Comparison of ENCODE assay signal across 8 cellular contexts in genomic region chr14:81303258-81303935, GRCh38.
DNase-seq lines count a peak whose midpoint lies in the region; ATAC-seq and TF ChIP-seq lines count a peak whose summit lies in the region.

No MANE protein-coding gene starts in this region.

- ATAC-seq in GM18511 (IDR thresholded peaks at IDR 0.05; ENCODE audit: unreplicated experiment) = peak; percentile 97
- ATAC-seq in HCT116 = peak; percentile 87
- ATAC-seq in left lobe of liver = peak; percentile 95
- no peak for ATAC-seq in aorta (ENCODE audit: low FRiP score)

- H3K4me1 Mint-ChIP-seq in activated CD4-positive, alpha-beta memory T cell treated with anti-CD3 and anti-CD28 coated beads for 36 hours (ENCODE audit: low read depth) = peaks cover 10% of the 10 kb centered on the region

- 77 to 81% methylated on average over 5 of the region's 5 CpGs for WGBS in aorta, 2 donors

- CTCF ChIA-PET in HCT116 (lab: Charles Lee) = interaction anchor here (1.2 kb wide), 1 partner anchor 34 kb away, joined by 4 read pairs; no protein-coding TSS in a partner anchor
- CTCF ChIA-PET in activated CD4-positive, alpha-beta memory T cell treated with anti-CD3 and anti-CD28 coated beads for 36 hours (lab: Charles Lee) = no interaction called here

- RAD21 ChIA-PET in HCT116 (lab: Charles Lee; ENCODE audit: low non-redundant PET in 1 of 2, low total read pairs in 2 of 2, uncharacterized antibody in 2 of 2, unreplicated experiment in 2 of 2) = interaction anchor here in 1 of 2 experiments (0.6 kb wide), 1 partner anchor 161 kb away, joined by 3 read pairs; no protein-coding TSS in a partner anchor

- no peaks in the 10 kb centered on the region for H3K36me3 ChIP-seq in HCT116 (ENCODE audit: control insufficient read depth in 1 of 2, insufficient read depth in 2 of 2, low read length in 2 of 2)
- no peaks in the 10 kb centered on the region for H3K36me3 ChIP-seq in aorta (ENCODE audit: control insufficient read depth in 1 of 2, insufficient read depth in 2 of 2, low read length in 1 of 2)

- H3K9ac ChIP-seq in HCT116 (ENCODE audit: low read length) = no peak overlapping the region

- no peak overlapping the region for H3K27ac Mint-ChIP-seq in activated CD4-positive, alpha-beta memory T cell treated with anti-CD3 and anti-CD28 coated beads for 36 hours

- peak overlapping the region; percentile 59 for H3K4me2 ChIP-seq in HCT116 (ENCODE audit: low read length)

- no peaks in the 10 kb centered on the region for H3K9me3 Mint-ChIP-seq in activated CD4-positive, alpha-beta memory T cell treated with anti-CD3 and anti-CD28 coated beads for 36 hours

- peaks cover 18 to 25% of the 10 kb centered on the region in 2 experiments for H3K4me1 ChIP-seq in HCT116 (ENCODE audit: control insufficient read depth in 1 of 2, insufficient read depth in 2 of 2, low read length in 2 of 2)
- H3K4me1 ChIP-seq in aorta (ENCODE audit: control insufficient read depth in 1 of 2, insufficient read depth in 2 of 2, low read length in 2 of 2) = no peaks in the 10 kb centered on the region

- H3K27me3 ChIP-seq in HCT116 (ENCODE audit: insufficient read depth, low read length) (no peaks in the 10 kb centered on the region), aorta (ENCODE audit: control insufficient read depth in 1 of 2, insufficient read depth in 2 of 2, low read length in 1 of 2) (no peaks in the 10 kb centered on the region)

- TF ChIP-seq RAD21 in HCT116 (IDR thresholded peaks at IDR 0.05; ENCODE audit: low read depth) = no peak

- no peaks in the 10 kb centered on the region for H3K79me2 ChIP-seq in HCT116 (ENCODE audit: insufficient read depth, low read length)

- no TSS peak for BruUV-seq in HCT116 (replicated peaks; lab: Mats Ljungman, UMichigan)

- H3K9me2 ChIP-seq in HCT116 (ENCODE audit: insufficient read depth) = no peaks in the 10 kb centered on the region

- H3K27ac ChIP-seq in HCT116 (ENCODE audit: low read depth, low read length) (peak overlapping the region; percentile 31; the same call in 1 of the 2 replicates), aorta (ENCODE audit: low read depth in 1 of 2, low read length in 2 of 2) (no peak overlapping the region)

- POLR2A ChIA-PET in HCT116 (lab: Charles Lee) = no interaction called here
- POLR2A ChIA-PET in activated CD4-positive, alpha-beta memory T cell treated with anti-CD3 and anti-CD28 coated beads for 36 hours (lab: Charles Lee) = no interaction called here

- peak; percentile 86 for DNase-seq in HCT116 (ENCODE audit: low read depth, low spot score)
- peak; percentile 93 for DNase-seq in LoVo (ENCODE audit: low spot score)
- DNase-seq in activated CD4-positive, alpha-beta memory T cell treated with anti-CD3 and anti-CD28 coated beads for 36 hours = peak; percentile 72
- peak; percentile 96 for DNase-seq in left lobe of liver (ENCODE audit: low spot score)
- DNase-seq in aorta = no peak
- no peak for DNase-seq in NCI-H524 (lab: John Stamatoyannopoulos, UW)
- no peak for DNase-seq in NCI-H2196 (lab: John Stamatoyannopoulos, UW; ENCODE audit: unreplicated experiment)

- no peaks in the 10 kb centered on the region for H3K36me3 Mint-ChIP-seq in activated CD4-positive, alpha-beta memory T cell treated with anti-CD3 and anti-CD28 coated beads for 36 hours

- H2AFZ ChIP-seq in HCT116 (ENCODE audit: low read depth, low read length, poor library complexity, severe bottlenecking) = no peak overlapping the region

- no peaks in the 10 kb centered on the region for H3K27me3 Mint-ChIP-seq in activated CD4-positive, alpha-beta memory T cell treated with anti-CD3 and anti-CD28 coated beads for 36 hours

- no peaks in the 10 kb centered on the region for H4K20me1 ChIP-seq in HCT116 (ENCODE audit: insufficient read depth)

- H3K9me3 ChIP-seq in HCT116 (ENCODE audit: control insufficient read depth in 1 of 2, insufficient read depth in 1 of 2, low read depth in 1 of 2, low read length in 2 of 2) (no peaks in the 10 kb centered on the region), aorta (ENCODE audit: control insufficient read depth, low read length) (no peaks in the 10 kb centered on the region)

- no peak overlapping the region for H3K4me3 Mint-ChIP-seq in activated CD4-positive, alpha-beta memory T cell treated with anti-CD3 and anti-CD28 coated beads for 36 hours

- intact Hi-C loops in HCT116 (cut with micrococcal nuclease) (no loop called here), aorta (cut with DNase I) (no loop called here)
- intact Hi-C loops in activated CD4-positive, alpha-beta memory T cell treated with anti-CD3 and anti-CD28 coated beads for 36 hours (cut with micrococcal nuclease) = no loop called here

- no peak for TF ChIP-seq CTCF in HCT116 (IDR thresholded peaks at IDR 0.05 in 2 of 3, conservative IDR thresholded peaks at IDR 0.05 in 1 of 3; ENCODE audit: borderline replicate concordance in 1 of 3, insufficient read depth in 1 of 3, low read depth in 2 of 3, low read length in 2 of 3)

- TF ChIP-seq POLR2A in HCT116 (IDR thresholded peaks at IDR 0.05; ENCODE audit: borderline replicate concordance, extremely low read depth, insufficient read depth, insufficient read length) = no peak

- H3K4me3 ChIP-seq in HCT116 (replicated peaks in 1 of 2; ENCODE audit: low read depth in 1 of 2, low read length in 2 of 2) = peak overlapping the region in 1 of 2 experiments; percentile 13; a peak in 1 of 4 replicates
- no peak overlapping the region for H3K4me3 ChIP-seq in aorta (ENCODE audit: low read length in 2 of 2)

TF ChIP-seq in HCT116, 20 proteins besides CTCF, POLR2A, EP300 and RAD21 (continues in another document):
- no peak for TF ChIP-seq EZH2phosphoT487 (IDR thresholded peaks at IDR 0.05; ENCODE audit: borderline replicate concordance)
- TF ChIP-seq ZFX (IDR thresholded peaks at IDR 0.05) = no peak
- TF ChIP-seq, protein P1, sequence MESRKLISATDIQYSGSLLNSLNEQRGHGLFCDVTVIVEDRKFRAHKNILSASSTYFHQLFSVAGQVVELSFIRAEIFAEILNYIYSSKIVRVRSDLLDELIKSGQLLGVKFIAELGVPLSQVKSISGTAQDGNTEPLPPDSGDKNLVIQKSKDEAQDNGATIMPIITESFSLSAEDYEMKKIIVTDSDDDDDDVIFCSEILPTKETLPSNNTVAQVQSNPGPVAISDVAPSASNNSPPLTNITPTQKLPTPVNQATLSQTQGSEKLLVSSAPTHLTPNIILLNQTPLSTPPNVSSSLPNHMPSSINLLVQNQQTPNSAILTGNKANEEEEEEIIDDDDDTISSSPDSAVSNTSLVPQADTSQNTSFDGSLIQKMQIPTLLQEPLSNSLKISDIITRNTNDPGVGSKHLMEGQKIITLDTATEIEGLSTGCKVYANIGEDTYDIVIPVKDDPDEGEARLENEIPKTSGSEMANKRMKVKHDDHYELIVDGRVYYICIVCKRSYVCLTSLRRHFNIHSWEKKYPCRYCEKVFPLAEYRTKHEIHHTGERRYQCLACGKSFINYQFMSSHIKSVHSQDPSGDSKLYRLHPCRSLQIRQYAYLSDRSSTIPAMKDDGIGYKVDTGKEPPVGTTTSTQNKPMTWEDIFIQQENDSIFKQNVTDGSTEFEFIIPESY (IDR thresholded peaks at IDR 0.05; ENCODE audit: extremely low read depth, insufficient replicate concordance, low read length) = no peak
- TF ChIP-seq, protein P2, sequence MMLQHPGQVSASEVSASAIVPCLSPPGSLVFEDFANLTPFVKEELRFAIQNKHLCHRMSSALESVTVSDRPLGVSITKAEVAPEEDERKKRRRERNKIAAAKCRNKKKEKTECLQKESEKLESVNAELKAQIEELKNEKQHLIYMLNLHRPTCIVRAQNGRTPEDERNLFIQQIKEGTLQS (IDR thresholded peaks at IDR 0.05) = peak; percentile 57; the same call in 1 of the 2 replicates
- TF ChIP-seq FOSL1 (IDR thresholded peaks at IDR 0.05; ENCODE audit: low read depth) = peak; percentile 80
- no peak for TF ChIP-seq YY1 (IDR thresholded peaks at IDR 0.05; ENCODE audit: extremely low read depth, insufficient replicate concordance, low read depth, low read length)
- TF ChIP-seq ELF1 (IDR thresholded peaks at IDR 0.05; ENCODE audit: borderline replicate concordance, low read depth) = no peak
- TF ChIP-seq JUND (IDR thresholded peaks at IDR 0.05) = peak; percentile 80; the same call in 1 of the 2 replicates
- no peak for TF ChIP-seq REST (IDR thresholded peaks at IDR 0.05; ENCODE audit: low read depth)
- no peak for TF ChIP-seq EZH2 (IDR thresholded peaks at IDR 0.05)
- peak; percentile 68 for TF ChIP-seq SP1 (IDR thresholded peaks at IDR 0.05; ENCODE audit: low read depth)
- TF ChIP-seq SRF (IDR thresholded peaks at IDR 0.05; ENCODE audit: low read depth) = no peak
- peak; percentile 91 for TF ChIP-seq CEBPB (IDR thresholded peaks at IDR 0.05; ENCODE audit: low read depth)
- no peak for TF ChIP-seq POLR2AphosphoS5 (IDR thresholded peaks at IDR 0.05; ENCODE audit: low read depth, low read length)
- no peak; the same call in 1 of the 2 replicates for TF ChIP-seq EGR1 (IDR thresholded peaks at IDR 0.05; ENCODE audit: low read depth)
- TF ChIP-seq, protein P3, sequence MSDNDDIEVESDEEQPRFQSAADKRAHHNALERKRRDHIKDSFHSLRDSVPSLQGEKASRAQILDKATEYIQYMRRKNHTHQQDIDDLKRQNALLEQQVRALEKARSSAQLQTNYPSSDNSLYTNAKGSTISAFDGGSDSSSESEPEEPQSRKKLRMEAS (IDR thresholded peaks at IDR 0.05) = peak; percentile 65

Comparison
In these comparisons a context has a peak if more than half of its experiments do, and no peak if none do; other contexts are left out.
1. DNase-seq: peak in HCT116 (single experiment), LoVo (single experiment), activated CD4-positive, alpha-beta memory T cell treated with anti-CD3 and anti-CD28 coated beads for 36 hours (single experiment) and left lobe of liver (single experiment); none in aorta (0 of 2), NCI-H524 (0 of 2) and NCI-H2196 (single experiment).